Comparison of ENCODE assay signal across 8 cellular contexts in the genomic region with DNA sequence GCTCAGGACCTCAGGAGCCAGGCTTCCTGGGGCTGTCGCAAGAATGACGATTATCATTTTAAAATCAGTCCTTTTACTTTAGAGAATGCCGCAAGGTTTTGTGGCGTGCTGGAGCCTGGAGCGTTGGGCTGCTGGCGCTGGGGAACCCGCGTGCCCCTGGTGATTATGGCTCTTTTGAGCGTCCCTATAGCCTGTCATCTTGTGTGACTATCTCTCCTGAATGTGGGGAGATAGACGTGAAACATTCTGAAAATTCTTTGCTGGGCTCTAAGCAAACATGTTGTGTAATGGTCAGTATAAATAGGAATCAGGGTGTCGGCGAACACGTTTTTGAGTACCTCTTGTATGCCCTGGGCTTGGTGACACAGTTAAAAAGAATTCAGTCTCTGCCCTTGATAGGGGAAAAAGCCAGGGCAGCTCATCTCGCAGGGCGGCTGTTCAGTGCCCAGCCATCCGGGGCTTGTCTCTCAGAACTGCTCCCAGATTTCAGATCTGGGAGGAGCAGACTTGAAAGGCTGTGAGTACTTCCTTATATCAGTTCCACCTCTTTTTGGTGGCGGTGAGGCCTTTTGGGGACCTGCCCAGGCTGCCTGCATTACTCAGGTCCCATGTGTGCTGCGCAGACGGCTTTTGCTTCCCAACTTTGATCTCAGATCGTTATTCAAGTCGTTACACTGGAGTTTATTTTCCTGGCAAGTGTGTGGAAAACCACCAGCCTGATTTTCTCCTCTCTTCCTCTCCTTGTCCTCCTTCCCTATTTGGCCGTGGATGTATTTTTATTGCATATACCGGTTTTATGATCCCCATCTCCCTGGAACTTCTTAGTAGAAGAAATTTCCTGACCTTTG. TPM values are rescaled to one million over a fixed set of nuclear protein-coding genes. Genes with fewer than 3 reads are reported as not detected.
DNase-seq lines count a peak whose midpoint lies in the region; TF ChIP-seq lines count a peak whose summit lies in the region.

No MANE protein-coding gene starts in this region.

- peaks cover 11% of the 10 kb centered on the region for H3K4me1 ChIP-seq in mammary epithelial cell (ENCODE audit: insufficient read depth, low read length)

- in situ Hi-C loops in GM13977 (cut with MboI; ENCODE audit: low pct_unique_long_range_greater_than_20kb, low sequenced_read_pairs, unreplicated experiment) (no loop called here), mammary epithelial cell (cut with MboI; ENCODE audit: low sequenced_read_pairs in 2 of 2) (loop anchor here in 1 of 2 donors (25.0 kb wide), 1 partner anchor 222 kb away; no protein-coding TSS in a partner anchor)

- peak overlapping the region; percentile 97 for H3K27ac Mint-ChIP-seq in T-helper 1 cell treated with Interleukin-12 subunit alpha and Interleukin-12 subunit beta and Interleukin-4 antibody, amounts not matched to agents 30 μg/mL and 1 μg/mL, for 36 hours

- dilution Hi-C loops in mammary epithelial cell (cut with HindIII; ENCODE audit: low sequenced_read_pairs): no loop called here

- peaks cover 24% of the 10 kb centered on the region for H3K36me3 Mint-ChIP-seq in T-helper 1 cell treated with Interleukin-12 subunit alpha and Interleukin-12 subunit beta and Interleukin-4 antibody, amounts not matched to agents 30 μg/mL and 1 μg/mL, for 36 hours (ENCODE audit: low read depth)

- H3K4me1 Mint-ChIP-seq in T-helper 1 cell treated with Interleukin-12 subunit alpha and Interleukin-12 subunit beta and Interleukin-4 antibody, amounts not matched to agents 30 μg/mL and 1 μg/mL, for 36 hours (ENCODE audit: low read depth): peaks cover 48% of the 10 kb centered on the region

- peaks cover 2% of the 10 kb centered on the region for H3K36me3 ChIP-seq in mammary epithelial cell (ENCODE audit: insufficient read depth, low read length)

- no peaks in the 10 kb centered on the region for H3K9me3 ChIP-seq in mammary epithelial cell (replicated peaks; ENCODE audit: insufficient read depth, low read length)

- peak overlapping the region; percentile 95 for H3K4me3 Mint-ChIP-seq in T-helper 1 cell treated with Interleukin-12 subunit alpha and Interleukin-12 subunit beta and Interleukin-4 antibody, amounts not matched to agents 30 μg/mL and 1 μg/mL, for 36 hours

- peak overlapping the region; percentile 48 to 75 (median 68) for H3K4me3 ChIP-seq in mammary epithelial cell (replicated peaks in 1 of 3; ENCODE audit: insufficient read depth in 1 of 3, low read depth in 2 of 3, low read length in 3 of 3)

- H3K9ac ChIP-seq in mammary epithelial cell (ENCODE audit: insufficient read depth, low read length): peak overlapping the region; percentile 76

- TF ChIP-seq CTCF in GM13977 (IDR thresholded peaks at IDR 0.05; ENCODE audit: extremely low read depth, insufficient read depth, missing control alignments) (no peak), mammary epithelial cell (conservative IDR thresholded peaks at IDR 0.05 in 1 of 2, IDR thresholded peaks at IDR 0.05 in 1 of 2; ENCODE audit: extremely low read depth in 1 of 2, insufficient read depth in 1 of 2, low read depth in 1 of 2, low read length in 2 of 2) (no peak)

- no peaks in the 10 kb centered on the region for H4K20me1 ChIP-seq in mammary epithelial cell (ENCODE audit: insufficient read depth, low read length)

- peak; percentile 80 for DNase-seq in A172 (ENCODE audit: low spot score)
- peak; percentile 67 for DNase-seq in GM13977 (ENCODE audit: low spot score)
- peak in 67 of 76 experiments; percentile 8 to 74 (median 42) for DNase-seq in HUDEP-2 (lab: John Stamatoyannopoulos, UW; ENCODE audit: unreplicated experiment in 76 of 76)
- DNase-seq in mammary epithelial cell: peak; percentile 75
- peak; percentile 78 for DNase-seq in iris pigment epithelial cell (ENCODE audit: low read depth)
- peak; percentile 33 to 44 for DNase-seq in stimulated activated CD4-positive, alpha-beta T cell treated with anti-CD3 and anti-CD28 coated beads, Interleukin-15, amount 100 ng/mL, for 48 hours (ENCODE audit: low read depth in 2 of 2)
- DNase-seq in NCI-H1930 (lab: John Stamatoyannopoulos, UW): no peak

- peak overlapping the region; percentile 79 for H3K4me2 ChIP-seq in mammary epithelial cell (ENCODE audit: insufficient read depth, low read depth, low read length)

- H3K9me3 Mint-ChIP-seq in T-helper 1 cell treated with Interleukin-12 subunit alpha and Interleukin-12 subunit beta and Interleukin-4 antibody, amounts not matched to agents 30 μg/mL and 1 μg/mL, for 36 hours: no peaks in the 10 kb centered on the region

- no peaks in the 10 kb centered on the region for H3K27me3 ChIP-seq in mammary epithelial cell (ENCODE audit: insufficient read depth, low read length)

- peaks cover 56% of the 10 kb centered on the region for H3K79me2 ChIP-seq in mammary epithelial cell (ENCODE audit: insufficient read depth, low read length)

- H3K27ac ChIP-seq in mammary epithelial cell (ENCODE audit: insufficient read depth, low read depth, low read length): peak overlapping the region; percentile 67

- intact Hi-C loops in mammary epithelial cell (cut with micrococcal nuclease): no loop called here

- CTCF ChIA-PET in mammary epithelial cell (lab: Charles Lee; ENCODE audit: low non-redundant PET): no interaction called here

- 14% methylated on average over 22 of the region's 23 CpGs for WGBS in mammary epithelial cell (ENCODE audit: low coverage, missing lambda C conversion rate)

- no peaks in the 10 kb centered on the region for H3K27me3 Mint-ChIP-seq in T-helper 1 cell treated with Interleukin-12 subunit alpha and Interleukin-12 subunit beta and Interleukin-4 antibody, amounts not matched to agents 30 μg/mL and 1 μg/mL, for 36 hours (ENCODE audit: low read depth)

- H2AFZ ChIP-seq in mammary epithelial cell (ENCODE audit: low read depth, low read length): peak overlapping the region; percentile 87

- BruUV-seq in mammary epithelial cell (replicated peaks; lab: Mats Ljungman, UMichigan): TSS peak; percentile 88

RNA-seq across cellular contexts. Expression of gene SLC7A6, which starts 1.0 kb away (rescaled TPM):
- 8.0 and 16.4 TPM in 2 replicates for total RNA-seq in A172 (2014; rRNA removed; shearing (Covaris generic))
- total RNA-seq in mammary epithelial cell: 10 to 100 TPM; 27.0 to 37.1 TPM
- 19.3 TPM for polyA plus RNA-seq in mammary epithelial cell
- 35.1 TPM for polyA minus RNA-seq in mammary epithelial cell

RNA-seq across cellular contexts. Expression of gene PLA2G15, which starts 20.1 kb away (rescaled TPM):
- 27.7 and 35.1 TPM in 2 replicates for total RNA-seq in A172 (2014; rRNA removed; shearing (Covaris generic))
- total RNA-seq in mammary epithelial cell: 10 to 100 TPM; 12.4 to 19.8 TPM
- polyA plus RNA-seq in mammary epithelial cell: 15.6 TPM
- polyA minus RNA-seq in mammary epithelial cell: 14.3 TPM

RNA-seq across cellular contexts. Expression of gene ESRP2, which starts 29.4 kb away (rescaled TPM):
- 0.45 TPM in 1 of 2 replicates, not detected in the other for total RNA-seq in A172 (2014; rRNA removed; shearing (Covaris generic))
- total RNA-seq in mammary epithelial cell: 10 to 100 TPM; 24.3 to 47.7 TPM
- 35.4 TPM for polyA plus RNA-seq in mammary epithelial cell
- polyA minus RNA-seq in mammary epithelial cell: 41.2 TPM

RNA-seq across cellular contexts. Expression of gene SLC7A6OS, which starts 45.4 kb away (rescaled TPM):
- 19.0 and 23.9 TPM in 2 replicates for total RNA-seq in A172 (2014; rRNA removed; shearing (Covaris generic))
- 10 to 100 TPM; 11.5 to 15.6 TPM for total RNA-seq in mammary epithelial cell
- polyA plus RNA-seq in mammary epithelial cell: 6.5 TPM
- 3.9 TPM for polyA minus RNA-seq in mammary epithelial cell

RNA-seq across cellular contexts. Expression of gene PRMT7, which starts 45.5 kb away (rescaled TPM):
- 40.2 and 44.6 TPM in 2 replicates for total RNA-seq in A172 (2014; rRNA removed; shearing (Covaris generic))
- total RNA-seq in mammary epithelial cell: 10 to 100 TPM; 31.9 to 38.3 TPM
- 35.5 TPM for polyA plus RNA-seq in mammary epithelial cell
- 14.6 TPM for polyA minus RNA-seq in mammary epithelial cell

Comparison
In these comparisons a context has a peak if more than half of its experiments do, and no peak if none do; other contexts are left out.
1. DNase-seq: peak in A172 (single experiment), GM13977 (single experiment), HUDEP-2 (67 of 76), mammary epithelial cell (single experiment), iris pigment epithelial cell (single experiment) and stimulated activated CD4-positive, alpha-beta T cell treated with anti-CD3 and anti-CD28 coated beads, Interleukin-15, amount 100 ng/mL, for 48 hours (2 of 2); none in NCI-H1930 (0 of 2).
2. RNA of gene ESRP2, which starts 29.4 kb away (total RNA-seq): 24.3 to 47.7 TPM in mammary epithelial cell; 0.45 TPM in A172; every median in the first group is over 10 times any median in the second.